ENCODE assay signal across 18 cellular contexts in genomic region chr18:42087876-42088275, GRCh38.
"Had no signal": no experiment of that assay in that cellular context is flagged by ENCODE, and none has a peak within 500 bp of the region (broad histone marks: within the 10 kb centered on the region; RNA-seq: fewer than 3 reads in every experiment).

No MANE protein-coding gene starts in this region.

- H3K27ac Mint-ChIP-seq: dendritic cell treated with granulocyte-macrophage colony-stimulating factor and Interleukin-4, amounts not matched to agents 40 ng/mL and 50 ng/mL, for 4 days; nephron; stimulated activated naive B cell treated with anti-CD40 and anti-IgM and Interleukin-4, amounts not matched to agents 10 μg/mL and 1 μg/mL and 100 μg/mL, for 72 hours had no signal

- H3K9me3 Mint-ChIP-seq: nephron had no signal

- H3K27me3 Mint-ChIP-seq: dendritic cell treated with granulocyte-macrophage colony-stimulating factor and Interleukin-4, amounts not matched to agents 40 ng/mL and 50 ng/mL, for 4 days; effector memory CD8-positive, alpha-beta T cell; naive B cell; stimulated activated naive B cell treated with anti-CD40 and anti-IgM and Interleukin-4, amounts not matched to agents 10 μg/mL and 1 μg/mL and 100 μg/mL, for 72 hours had no signal

- DNase-seq: cerebellar nuclear complex; effector memory CD8-positive, alpha-beta T cell; gastrocnemius medialis; kidney; left cardiac atrium; left ventricle myocardium inferior; lower lobe of right lung; mesenchymal stem cell; naive B cell; spleen; stimulated activated CD4-positive, alpha-beta T cell treated with anti-CD3 and anti-CD28 coated beads, Interleukin-15, amount 100 ng/mL, for 24 hours; stimulated activated CD4-positive, alpha-beta T cell treated with anti-CD3 and anti-CD28 coated beads, Interleukin-1b, Interleukin-23, amount 100 ng/mL, for 48 hours; stimulated activated CD4-positive, alpha-beta T cell treated with anti-CD3 and anti-CD28 coated beads, Interleukin-4, amount 100 ng/mL, for 4 hours; stimulated activated naive B cell treated with anti-CD40 and anti-IgM and Interleukin-4, amounts not matched to agents 10 μg/mL and 1 μg/mL and 100 μg/mL, for 72 hours; tibial artery had no signal

- H3K4me1 Mint-ChIP-seq: nephron; stimulated activated naive B cell treated with anti-CD40 and anti-IgM and Interleukin-4, amounts not matched to agents 10 μg/mL and 1 μg/mL and 100 μg/mL, for 72 hours had no signal

- H3K4me3 Mint-ChIP-seq: dendritic cell treated with granulocyte-macrophage colony-stimulating factor and Interleukin-4, amounts not matched to agents 40 ng/mL and 50 ng/mL, for 4 days; effector memory CD8-positive, alpha-beta T cell; nephron; stimulated activated naive B cell treated with anti-CD40 and anti-IgM and Interleukin-4, amounts not matched to agents 10 μg/mL and 1 μg/mL and 100 μg/mL, for 72 hours had no signal

- ATAC-seq: effector memory CD8-positive, alpha-beta T cell; gastrocnemius medialis; left cardiac atrium; lower lobe of right lung; sciatic nerve; stimulated activated naive B cell treated with anti-CD40 and anti-IgM and Interleukin-4, amounts not matched to agents 10 μg/mL and 1 μg/mL and 100 μg/mL, for 72 hours had no signal
